12 cellular contexts compared by ENCODE assay signal in the genomic region with DNA sequence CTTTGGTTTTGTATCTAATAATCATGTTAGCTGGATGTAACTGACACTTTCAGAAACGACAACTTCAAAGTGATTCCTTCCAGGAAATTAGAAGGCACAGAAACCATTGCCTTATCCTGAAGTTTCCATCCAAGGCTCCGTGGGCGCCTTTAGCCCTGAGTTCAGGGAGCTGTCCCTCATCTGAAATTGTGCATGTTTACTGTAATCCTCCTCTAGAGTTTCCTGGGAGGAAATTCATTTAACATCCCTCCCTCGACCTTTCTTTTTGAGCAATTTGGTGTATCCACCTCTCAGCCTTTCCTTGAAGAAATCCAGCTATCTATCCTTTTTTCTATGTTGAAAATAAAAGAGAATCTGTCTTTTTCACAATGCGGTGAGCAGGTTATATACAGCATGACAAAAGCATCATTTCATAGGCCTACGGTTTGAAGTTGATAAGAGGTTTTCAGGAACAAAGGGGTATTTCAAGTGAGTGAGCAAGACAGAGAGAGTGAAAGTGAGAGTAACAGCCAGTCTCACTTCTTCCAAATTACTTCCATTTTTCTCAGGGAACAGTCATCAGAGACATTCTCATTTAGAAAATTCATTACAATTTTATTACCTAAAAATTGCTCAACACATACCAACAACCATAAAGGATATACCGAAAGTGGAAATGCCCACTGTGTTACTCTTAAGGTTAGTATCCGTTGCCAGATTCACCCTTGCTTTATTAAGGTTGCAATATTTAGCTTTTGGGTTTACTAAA.
A peak's percentile ranks its signal among the peaks of the same experiment; 100 is the strongest.
DNase-seq lines count a peak whose midpoint lies in the region; ATAC-seq and TF ChIP-seq lines count a peak whose summit lies in the region.
"Had no signal": no experiment of that assay in that cellular context is flagged by ENCODE, and none has a peak within 500 bp of the region (broad histone marks: within the 10 kb centered on the region; RNA-seq: fewer than 3 reads in every experiment).

No MANE protein-coding gene starts in this region.

- in situ Hi-C loops in GM13977 (cut with MboI; ENCODE audit: low pct_unique_long_range_greater_than_20kb, low sequenced_read_pairs, unreplicated experiment) = no loop called here

- CTCF ChIA-PET in activated CD4-positive, alpha-beta T cell treated with anti-CD3 and anti-CD28 coated beads, Interleukin-2, amount 10 ng/mL, durations not matched to agents 7 days and 5 days (lab: Charles Lee) = interaction anchor here (0.6 to 1.5 kb wide), 3 partner anchors 17 to 224 kb away, joined by 4 read pairs; no protein-coding TSS in a partner anchor

- no peaks in the 10 kb centered on the region for H3K36me3 Mint-ChIP-seq in activated CD4-positive, alpha-beta T cell treated with anti-CD3 and anti-CD28 coated beads, Interleukin-2, amount 10 ng/mL, durations not matched to agents 7 days and 5 days (ENCODE audit: low read depth)

- DNase-seq in GM13977 (ENCODE audit: low spot score) (peak; percentile 27), OCI-M1 (lab: John Stamatoyannopoulos, UW) (peak; percentile 68), glomerular visceral epithelial cell (ENCODE audit: extremely low spot score) (no peak), cerebellum (ENCODE audit: low spot score) (no peak)
- no peak for DNase-seq in activated CD8-positive, alpha-beta memory T cell treated with anti-CD3 and anti-CD28 coated beads, Interleukin-2, amount 50 U/mL, for 48 hours
- no peak for DNase-seq in activated CD4-positive, alpha-beta T cell treated with anti-CD3 and anti-CD28 coated beads, Interleukin-2, amount 10 ng/mL, durations not matched to agents 7 days and 5 days
- DNase-seq: cerebellar nuclear complex, gastrocnemius medialis, NCI-H2171, right cardiac atrium had no signal

- POLR2A ChIA-PET in activated CD4-positive, alpha-beta T cell treated with anti-CD3 and anti-CD28 coated beads, Interleukin-2, amount 10 ng/mL, durations not matched to agents 7 days and 5 days (lab: Charles Lee) = no interaction called here

- ATAC-seq in GM19468 (IDR thresholded peaks at IDR 0.05; ENCODE audit: extremely low read depth, unreplicated experiment) (peak; percentile 54), HG03064 (IDR thresholded peaks at IDR 0.05; ENCODE audit: low read depth, unreplicated experiment) (peak; percentile 60)
- ATAC-seq: gastrocnemius medialis, right cardiac atrium had no signal

- TF ChIP-seq CTCF in GM13977 (IDR thresholded peaks at IDR 0.05; ENCODE audit: extremely low read depth, insufficient read depth, missing control alignments) = no peak

- H3K4me3 Mint-ChIP-seq in activated CD4-positive, alpha-beta T cell treated with anti-CD3 and anti-CD28 coated beads, Interleukin-2, amount 10 ng/mL, durations not matched to agents 7 days and 5 days = no peak overlapping the region

- no peaks in the 10 kb centered on the region for H3K9me3 Mint-ChIP-seq in activated CD4-positive, alpha-beta T cell treated with anti-CD3 and anti-CD28 coated beads, Interleukin-2, amount 10 ng/mL, durations not matched to agents 7 days and 5 days

- H3K4me1 Mint-ChIP-seq in activated CD4-positive, alpha-beta T cell treated with anti-CD3 and anti-CD28 coated beads, Interleukin-2, amount 10 ng/mL, durations not matched to agents 7 days and 5 days = no peaks in the 10 kb centered on the region

- H3K27ac Mint-ChIP-seq in activated CD4-positive, alpha-beta T cell treated with anti-CD3 and anti-CD28 coated beads, Interleukin-2, amount 10 ng/mL, durations not matched to agents 7 days and 5 days = no peak overlapping the region

- H3K27me3 Mint-ChIP-seq in activated CD4-positive, alpha-beta T cell treated with anti-CD3 and anti-CD28 coated beads, Interleukin-2, amount 10 ng/mL, durations not matched to agents 7 days and 5 days = no peaks in the 10 kb centered on the region

Comparison
In these comparisons a context has a peak if more than half of its experiments do, and no peak if none do; other contexts are left out.
1. DNase-seq: peak in GM13977 (single experiment) and OCI-M1 (single experiment); none in activated CD8-positive, alpha-beta memory T cell treated with anti-CD3 and anti-CD28 coated beads, Interleukin-2, amount 50 U/mL, for 48 hours (single experiment), glomerular visceral epithelial cell (single experiment), cerebellum (single experiment) and activated CD4-positive, alpha-beta T cell treated with anti-CD3 and anti-CD28 coated beads, Interleukin-2, amount 10 ng/mL, durations not matched to agents 7 days and 5 days (single experiment).